Comparison of ENCODE assay signal across 24 cellular contexts in the genomic region with DNA sequence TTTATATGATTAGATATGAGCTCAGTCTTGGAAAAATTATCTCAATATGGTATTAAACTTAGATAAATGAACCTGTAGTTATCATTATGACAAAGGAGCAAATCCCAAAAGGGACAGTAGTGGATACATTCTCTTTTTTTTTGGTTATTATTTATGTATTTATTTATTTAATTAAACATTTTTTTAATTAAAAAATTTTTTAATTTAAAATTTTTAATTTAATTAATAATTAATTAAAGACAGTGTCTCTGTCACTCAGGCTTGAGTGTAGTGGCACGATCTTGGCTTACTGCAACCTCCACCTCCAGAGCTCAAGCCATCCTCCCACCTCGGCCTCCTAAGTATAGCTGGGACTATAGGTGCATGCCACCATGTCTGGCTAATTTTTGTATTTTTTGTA. TPM values are rescaled to one million over a fixed set of nuclear protein-coding genes. Genes with fewer than 3 reads are reported as not detected.
DNase-seq lines count a peak whose midpoint lies in the region; ATAC-seq, FAIRE-seq and TF ChIP-seq lines count a peak whose summit lies in the region.
"Had no signal": no experiment of that assay in that cellular context is flagged by ENCODE, and none has a peak within 500 bp of the region (broad histone marks: within the 10 kb centered on the region; RNA-seq: fewer than 3 reads in every experiment).

No MANE protein-coding gene starts in this region.

- peak overlapping the region; percentile 23 to 31 for H3K4me3 Mint-ChIP-seq in effector memory CD8-positive, alpha-beta T cell
- no peak overlapping the region for H3K4me3 Mint-ChIP-seq in natural killer cell treated with Interleukin-12 subunit alpha and Interleukin-12 subunit beta and Interleukin-15 and Interleukin-18, amount 100 ng/mL, for 72 hours
- peak overlapping the region in 1 of 8 donors; percentile 22 for H3K4me3 Mint-ChIP-seq in CD4-positive, alpha-beta memory T cell
- no peak overlapping the region for H3K4me3 Mint-ChIP-seq in H9
- H3K4me3 Mint-ChIP-seq: CD14-positive monocyte; CD4-positive, alpha-beta T cell; GM23338; HFFc6 had no signal

- H2BK120ac ChIP-seq in H9 (ENCODE audit: low read depth, low read length, poor library complexity, severe bottlenecking) = no peak overlapping the region

- H3K27me3 Mint-ChIP-seq in effector memory CD8-positive, alpha-beta T cell = no peaks in the 10 kb centered on the region
- H3K27me3 Mint-ChIP-seq in natural killer cell treated with Interleukin-12 subunit alpha and Interleukin-12 subunit beta and Interleukin-15 and Interleukin-18, amount 100 ng/mL, for 72 hours = no peaks in the 10 kb centered on the region
- H3K27me3 Mint-ChIP-seq in CD4-positive, alpha-beta memory T cell = no peaks in the 10 kb centered on the region
- no peaks in the 10 kb centered on the region for H3K27me3 Mint-ChIP-seq in H9 (ENCODE audit: low read depth)
- H3K27me3 Mint-ChIP-seq: CD4-positive, alpha-beta T cell had no signal

- no peak for TF ChIP-seq CTCF in pancreas (IDR thresholded peaks at IDR 0.05)
- no peak for TF ChIP-seq CTCF in H9 (conservative IDR thresholded peaks at IDR 0.05)

- H3K4ac ChIP-seq in H9 (ENCODE audit: low read depth, low read length) = no peak overlapping the region

- H4K5ac ChIP-seq in H9 (ENCODE audit: insufficient read length, low read depth, low read length) = no peak overlapping the region

- peaks cover 7% of the 10 kb centered on the region for H3K79me1 ChIP-seq in H9 (ENCODE audit: insufficient read depth, low read depth, low read length, poor library complexity, severe bottlenecking)

- H3K14ac ChIP-seq in H9 (ENCODE audit: insufficient read depth, low read length) = no peak overlapping the region

- no peak overlapping the region for H3K56ac ChIP-seq in H9 (ENCODE audit: insufficient read length, low read depth, low read length)

- no peak overlapping the region for H3T11ph ChIP-seq in H9 (ENCODE audit: low read length)

- H3K4me1 Mint-ChIP-seq in effector memory CD8-positive, alpha-beta T cell (ENCODE audit: low read depth in 2 of 2) = peaks cover 39 to 57% of the 10 kb centered on the region in 2 donors
- H3K4me1 Mint-ChIP-seq in natural killer cell treated with Interleukin-12 subunit alpha and Interleukin-12 subunit beta and Interleukin-15 and Interleukin-18, amount 100 ng/mL, for 72 hours (ENCODE audit: low read depth in 2 of 2) = peaks cover 36 to 45% of the 10 kb centered on the region in 2 donors
- peaks cover 45 to 73% (median 58%) of the 10 kb centered on the region in 4 donors for H3K4me1 Mint-ChIP-seq in CD4-positive, alpha-beta memory T cell
- H3K4me1 Mint-ChIP-seq in H9 = peaks cover 10 to 21% of the 10 kb centered on the region in 2 experiments

- H4K20me1 ChIP-seq in H9 (ENCODE audit: control insufficient read depth, insufficient read depth, insufficient read length) = no peaks in the 10 kb centered on the region

- H3K36me3 Mint-ChIP-seq in effector memory CD8-positive, alpha-beta T cell (ENCODE audit: insufficient read depth) = peaks cover 44% of the 10 kb centered on the region
- no peaks in the 10 kb centered on the region for H3K36me3 Mint-ChIP-seq in natural killer cell treated with Interleukin-12 subunit alpha and Interleukin-12 subunit beta and Interleukin-15 and Interleukin-18, amount 100 ng/mL, for 72 hours
- H3K36me3 Mint-ChIP-seq in CD4-positive, alpha-beta memory T cell = peaks cover 18 to 46% of the 10 kb centered on the region in 2 donors
- peaks cover 6 to 8% (median 7%) of the 10 kb centered on the region in 3 experiments; a peak in 6 of 7 replicates for H3K36me3 Mint-ChIP-seq in H9 (ENCODE audit: insufficient read depth in 1 of 3, low read depth in 3 of 3)

- no peak overlapping the region for H3K9ac ChIP-seq in H9 (ENCODE audit: extremely low read depth, insufficient read length, low read length)
- H3K9ac ChIP-seq: BLaER1 treated with 17β-estradiol and CSF1 and Interleukin-3, amounts not matched to agents 10 nM and 100 nM had no signal

- no peak for ATAC-seq in effector memory CD8-positive, alpha-beta T cell (replicated peaks)
- no peak for ATAC-seq in pancreas
- no peak for ATAC-seq in natural killer cell treated with Interleukin-12 subunit alpha and Interleukin-12 subunit beta and Interleukin-15 and Interleukin-18, amount 100 ng/mL, for 72 hours
- ATAC-seq: GM23338 had no signal

- H3K18ac ChIP-seq in H9 (ENCODE audit: insufficient read length, low read depth, low read length) = no peak overlapping the region

- H3K23me2 ChIP-seq in H9 (ENCODE audit: insufficient read length, low read depth, low read length, poor library complexity, severe bottlenecking) = no peaks in the 10 kb centered on the region

- H3K27ac Mint-ChIP-seq in effector memory CD8-positive, alpha-beta T cell = peak overlapping the region in 1 of 2 donors; percentile 81
- no peak overlapping the region for H3K27ac Mint-ChIP-seq in natural killer cell treated with Interleukin-12 subunit alpha and Interleukin-12 subunit beta and Interleukin-15 and Interleukin-18, amount 100 ng/mL, for 72 hours
- no peak overlapping the region for H3K27ac Mint-ChIP-seq in CD4-positive, alpha-beta memory T cell
- no peak overlapping the region for H3K27ac Mint-ChIP-seq in H9
- H3K27ac Mint-ChIP-seq: CD14-positive monocyte; CD4-positive, alpha-beta T cell; GM23338; HFFc6 had no signal

- FAIRE-seq in G401.6 (lab: Jason Lieb, UNC) (peak; percentile 82), pancreas (lab: Jason Lieb, UNC) (peak; percentile 91), HTR-8/SVneo (lab: Jason Lieb, UNC) (no peak)
- FAIRE-seq: GM12878, GM18507 had no signal

- H4K91ac ChIP-seq in H9 (ENCODE audit: insufficient read length, low read depth, low read length) = no peak overlapping the region

- peaks cover 19% of the 10 kb centered on the region; the same call in 1 of the 2 replicates for H3K79me2 ChIP-seq in H9 (ENCODE audit: insufficient read depth, low read length)

- H3K36me3 ChIP-seq in pancreas = no peaks in the 10 kb centered on the region
- H3K36me3 ChIP-seq in CD4-positive, alpha-beta memory T cell (ENCODE audit: insufficient read depth, low read length) = no peaks in the 10 kb centered on the region
- H3K36me3 ChIP-seq: BE2C, HAP-1 had no signal

- H3K9me3 ChIP-seq in pancreas (no peaks in the 10 kb centered on the region), H9 (ENCODE audit: control insufficient read depth, low read depth, low read length) (no peaks in the 10 kb centered on the region)
- no peaks in the 10 kb centered on the region for H3K9me3 ChIP-seq in CD4-positive, alpha-beta memory T cell (ENCODE audit: control insufficient read depth in 1 of 2, low read length in 2 of 2)
- H3K9me3 ChIP-seq: BE2C, HAP-1 had no signal

- no peak for DNase-seq in effector memory CD8-positive, alpha-beta T cell
- DNase-seq in pancreas = no peak
- no peak for DNase-seq in HTR-8/SVneo (ENCODE audit: insufficient read length, low spot score)
- DNase-seq in natural killer cell treated with Interleukin-12 subunit alpha and Interleukin-12 subunit beta and Interleukin-15 and Interleukin-18, amount 100 ng/mL, for 72 hours (ENCODE audit: low spot score) = no peak
- DNase-seq in CD4-positive, alpha-beta memory T cell = no peak
- DNase-seq in H9 = no peak
- DNase-seq: 8988T; AML-193; BE2C; Calu3; CD4-positive, alpha-beta T cell; COR-L47; DMS79 treated with DMSO at 0.1 percent for 48 hours; GDM1; HFFc6 had no signal

- H2AFZ ChIP-seq in H9 (ENCODE audit: low read length) = no peak overlapping the region
- H2AFZ ChIP-seq: GM23338 had no signal

- H2BK12ac ChIP-seq in H9 (ENCODE audit: insufficient read length, low read depth, low read length) = no peak overlapping the region

- POLR2A ChIA-PET in CD4-positive, alpha-beta memory T cell (lab: Charles Lee; ENCODE audit: partially characterized antibody) = no interaction called here

- H3K27me3 ChIP-seq in pancreas (no peaks in the 10 kb centered on the region), H9 (ENCODE audit: insufficient read depth, low read length) (no peaks in the 10 kb centered on the region)
- no peaks in the 10 kb centered on the region for H3K27me3 ChIP-seq in CD4-positive, alpha-beta memory T cell (ENCODE audit: insufficient read depth, low read length)
- H3K27me3 ChIP-seq: BE2C; BLaER1 treated with 17β-estradiol and CSF1 and Interleukin-3, amounts not matched to agents 10 nM and 100 nM had no signal

- no peaks in the 10 kb centered on the region for H3K9me3 Mint-ChIP-seq in effector memory CD8-positive, alpha-beta T cell
- H3K9me3 Mint-ChIP-seq in natural killer cell treated with Interleukin-12 subunit alpha and Interleukin-12 subunit beta and Interleukin-15 and Interleukin-18, amount 100 ng/mL, for 72 hours = no peaks in the 10 kb centered on the region
- H3K9me3 Mint-ChIP-seq in CD4-positive, alpha-beta memory T cell = no peaks in the 10 kb centered on the region
- H3K9me3 Mint-ChIP-seq in H9 = no peaks in the 10 kb centered on the region
- H3K9me3 Mint-ChIP-seq: CD4-positive, alpha-beta T cell; GM23338; HFFc6 had no signal

- 93 to 98% methylated on average over 2 of the region's 2 CpGs for WGBS in pancreas, 2 donors
- no CpG with 5 or more reads among the region's 2 CpGs for WGBS in H9 (ENCODE audit: extremely low coverage, insufficient read length, low lambda C conversion rate)

- no peak overlapping the region for H4K8ac ChIP-seq in H9 (replicated peaks; ENCODE audit: insufficient read length, low read depth, low read length)

- no peak overlapping the region for H2BK15ac ChIP-seq in H9 (ENCODE audit: low read depth, low read length)

- H3K4me3 ChIP-seq in pancreas = no peak overlapping the region
- H3K4me3 ChIP-seq in CD4-positive, alpha-beta memory T cell (ENCODE audit: low read length in 2 of 2) = no peak overlapping the region
- H3K4me3 ChIP-seq: BLaER1 treated with 17β-estradiol and CSF1 and Interleukin-3, amounts not matched to agents 10 nM and 100 nM; GM12878; GM23338; HAP-1 had no signal

- H2BK5ac ChIP-seq in H9 (ENCODE audit: insufficient read length, low read length) = no peak overlapping the region

- H2AK5ac ChIP-seq in H9 (ENCODE audit: insufficient read length, low read length) = no peak overlapping the region

- CTCF ChIA-PET in CD4-positive, alpha-beta memory T cell (lab: Charles Lee; ENCODE audit: partially characterized antibody) = no interaction called here

- no peak overlapping the region for H3K4me2 ChIP-seq in H9 (ENCODE audit: insufficient read depth, insufficient read length, low read length)
- H3K4me2 ChIP-seq: BLaER1 treated with 17β-estradiol and CSF1 and Interleukin-3, amounts not matched to agents 10 nM and 100 nM; GM23338 had no signal

- H3K23ac ChIP-seq in H9 (ENCODE audit: insufficient read length, low read depth, low read length) = no peak overlapping the region

- intact Hi-C loops in pancreas (cut with DNase I) = no loop called here
- intact Hi-C loops in CD4-positive, alpha-beta memory T cell (cut with micrococcal nuclease) = no loop called here

- no peak overlapping the region for H2BK20ac ChIP-seq in H9 (ENCODE audit: low read depth, low read length, poor library complexity, severe bottlenecking)

- H3K27ac ChIP-seq in pancreas (no peak overlapping the region), H9 (ENCODE audit: insufficient read length, low read depth, low read length) (no peak overlapping the region)
- H3K27ac ChIP-seq in CD4-positive, alpha-beta memory T cell (ENCODE audit: low read depth, low read length) = no peak overlapping the region
- H3K27ac ChIP-seq: BLaER1 treated with 17β-estradiol and CSF1 and Interleukin-3, amounts not matched to agents 10 nM and 100 nM had no signal

- peaks cover 13 to 24% (median 16%) of the 10 kb centered on the region in 3 donors for H3K4me1 ChIP-seq in pancreas
- H3K4me1 ChIP-seq in CD4-positive, alpha-beta memory T cell (ENCODE audit: insufficient read depth, low read length) = peaks cover 52% of the 10 kb centered on the region
- H3K4me1 ChIP-seq in H9 (ENCODE audit: insufficient read depth, low read length) = no peaks in the 10 kb centered on the region
- H3K4me1 ChIP-seq: BE2C had no signal

RNA-seq across cellular contexts. Expression of gene ANKHD1, which starts 15.6 kb away (rescaled TPM):
- total RNA-seq in pancreas = 10 to 100 TPM; 56.0 to 77.7 (median 64.0) TPM
- 10 to 100 TPM; 56.4 to 76.1 TPM for polyA plus RNA-seq in pancreas
- total RNA-seq in natural killer cell treated with Interleukin-12 subunit alpha and Interleukin-12 subunit beta and Interleukin-15 and Interleukin-18, amount 100 ng/mL, for 72 hours = 100 to 1,000 TPM; 136 to 156 TPM
- 100 to 1,000 TPM; 228 to 252 TPM for total RNA-seq in CD4-positive, alpha-beta memory T cell
- 100 to 1,000 TPM in 1 of 2 donors, 10 to 100 TPM in 1; 58.6 to 100 TPM for polyA plus RNA-seq in CD4-positive, alpha-beta memory T cell
- total RNA-seq in H9 (2021) = 102 and 105 TPM in 2 replicates

RNA-seq across cellular contexts. Expression of gene SLC4A9, which starts 57.2 kb away (rescaled TPM):
- under 1 TPM in 4 of 6 donors, not detected in 2; 0.12 to 0.32 (median 0.23) TPM for total RNA-seq in pancreas
- polyA plus RNA-seq in pancreas = 1 to 10 TPM in 1 of 2 donors, under 1 TPM in 1; 0.89 to 1.0 TPM
- not detected for total RNA-seq in natural killer cell treated with Interleukin-12 subunit alpha and Interleukin-12 subunit beta and Interleukin-15 and Interleukin-18, amount 100 ng/mL, for 72 hours
- total RNA-seq in CD4-positive, alpha-beta memory T cell = not detected
- not detected for polyA plus RNA-seq in CD4-positive, alpha-beta memory T cell
- total RNA-seq in H9 (2021) = 0.07 TPM in 1 of 2 replicates, not detected in the other
- total RNA-seq: Calu3; CD4-positive, alpha-beta T cell; Daoy; GM23338; H4; HFFc6 had no signal
- polyA plus RNA-seq: CD14-positive monocyte had no signal

Comparison
In these comparisons a context has a peak if more than half of its experiments do, and no peak if none do; other contexts are left out.
1. H3K4me3 Mint-ChIP-seq: peak in effector memory CD8-positive, alpha-beta T cell (2 of 2); none in natural killer cell treated with Interleukin-12 subunit alpha and Interleukin-12 subunit beta and Interleukin-15 and Interleukin-18, amount 100 ng/mL, for 72 hours (single experiment) and H9 (0 of 2).